ENCODE assay signal across 31 cellular contexts in the genomic region with DNA sequence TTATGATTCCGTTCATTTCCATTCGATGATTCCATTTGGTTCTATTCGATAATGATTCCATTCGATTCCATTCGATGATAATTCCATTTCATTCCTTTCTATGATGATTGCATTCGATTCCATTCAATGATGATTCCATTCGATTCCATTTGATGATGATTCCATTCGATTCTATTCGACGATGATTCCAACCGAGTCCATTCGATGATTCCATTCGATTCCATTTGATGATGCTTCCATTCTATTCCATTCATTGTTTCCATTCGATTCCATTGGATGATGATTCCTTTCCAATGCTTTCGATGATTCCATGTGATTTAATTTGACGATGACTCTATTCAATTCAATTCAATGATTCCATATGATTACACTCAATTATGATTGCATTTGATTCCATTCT.
"Had no signal": no experiment of that assay in that cellular context is flagged by ENCODE, and none has a peak within 500 bp of the region (broad histone marks: within the 10 kb centered on the region; RNA-seq: fewer than 3 reads in every experiment).

No MANE protein-coding gene starts in this region.

- H3K4me2 ChIP-seq: neural progenitor cell, smooth muscle cell had no signal

- H3K27ac ChIP-seq: neural progenitor cell, ovary, parathyroid adenoma, psoas muscle, skin epidermis, spleen, stomach, thoracic aorta, thyroid gland, tibial nerve, upper lobe of left lung, vagina had no signal

- H3K27me3 Mint-ChIP-seq: naive thymus-derived CD4-positive, alpha-beta T cell; progenitor cell of endocrine pancreas; stimulated activated memory B cell treated with anti-CD40 and anti-IgM and Interleukin-4, amounts not matched to agents 10 μg/mL and 1 μg/mL and 100 μg/mL, for 72 hours had no signal

- H3K9me3 ChIP-seq: ovary had no signal

- H3K9ac ChIP-seq: neural progenitor cell, parathyroid adenoma had no signal

- H3K27me3 ChIP-seq: neural progenitor cell, ovary, spleen, stomach, thyroid gland, tibial nerve, upper lobe of left lung, vagina had no signal

- ATAC-seq: naive thymus-derived CD4-positive, alpha-beta T cell; natural killer cell; psoas muscle; right cardiac atrium; sciatic nerve; stimulated activated memory B cell treated with anti-CD40 and anti-IgM and Interleukin-4, amounts not matched to agents 10 μg/mL and 1 μg/mL and 100 μg/mL, for 72 hours; stimulated activated naive CD8-positive, alpha-beta T cell treated with anti-CD3 and anti-CD28 coated beads, Interleukin-15, Interleukin-2, amounts not matched to agents 100 U/mL and 50 U/mL, for 24 hours had no signal

- H3K27ac Mint-ChIP-seq: naive thymus-derived CD4-positive, alpha-beta T cell; natural killer cell; nephron; neural progenitor cell; progenitor cell of endocrine pancreas; stimulated activated memory B cell treated with anti-CD40 and anti-IgM and Interleukin-4, amounts not matched to agents 10 μg/mL and 1 μg/mL and 100 μg/mL, for 72 hours had no signal

- H3K4me3 Mint-ChIP-seq: naive thymus-derived CD4-positive, alpha-beta T cell; natural killer cell; nephron; neural progenitor cell; stimulated activated memory B cell treated with anti-CD40 and anti-IgM and Interleukin-4, amounts not matched to agents 10 μg/mL and 1 μg/mL and 100 μg/mL, for 72 hours had no signal

- H3K36me3 ChIP-seq: neural progenitor cell, ovary, spleen, stomach, thoracic aorta, thyroid gland, tibial nerve, upper lobe of left lung, vagina had no signal

- H3K79me2 ChIP-seq: parathyroid adenoma had no signal

- H3K4me3 ChIP-seq: neural progenitor cell, ovary, psoas muscle, skin epidermis, smooth muscle cell, spleen, stomach, thoracic aorta, thyroid gland, tibial nerve, upper lobe of left lung, vagina had no signal

- H2AFZ ChIP-seq: neural progenitor cell, parathyroid adenoma had no signal

- FAIRE-seq: urothelium cell line had no signal

- H3K4me1 Mint-ChIP-seq: natural killer cell; nephron; neural progenitor cell; stimulated activated memory B cell treated with anti-CD40 and anti-IgM and Interleukin-4, amounts not matched to agents 10 μg/mL and 1 μg/mL and 100 μg/mL, for 72 hours had no signal

- H3K4me1 ChIP-seq: neural progenitor cell, parathyroid adenoma, psoas muscle, spleen, stomach, thyroid gland, tibial nerve, upper lobe of left lung, vagina had no signal

- DNase-seq: naive thymus-derived CD4-positive, alpha-beta T cell; natural killer cell; occipital lobe; ovary; posterior cingulate gyrus; psoas muscle; right cardiac atrium; spleen; stimulated activated CD4-positive, alpha-beta T cell treated with anti-CD3 and anti-CD28 coated beads, Interleukin-12 subunit alpha, Interleukin-12 subunit beta, amount 100 ng/mL, for 4 hours; stimulated activated CD4-positive, alpha-beta T cell treated with anti-CD3 and anti-CD28 coated beads, Interleukin-1b, Interleukin-23, amount 100 ng/mL, for 48 hours; stimulated activated CD4-positive, alpha-beta T cell treated with anti-CD3 and anti-CD28 coated beads, Interleukin-4, amount 100 ng/mL, for 1 hour; stimulated activated CD4-positive, alpha-beta T cell treated with anti-CD3 and anti-CD28 coated beads, Interleukin-4, amount 100 ng/mL, for 4 hours; stimulated activated CD8-positive, alpha-beta memory T cell treated with anti-CD3 and anti-CD28 coated beads, Interleukin-4, amount 100 ng/mL, for 48 hours; stimulated activated naive CD4-positive, alpha-beta T cell; stimulated activated naive CD8-positive, alpha-beta T cell treated with anti-CD3 and anti-CD28 coated beads, Interleukin-15, Interleukin-2, amounts not matched to agents 100 U/mL and 50 U/mL, for 24 hours; stomach; thyroid gland; trophoblast cell; upper lobe of left lung had no signal
